ENCODE assay signal across 1 cellular context in the genomic region with DNA sequence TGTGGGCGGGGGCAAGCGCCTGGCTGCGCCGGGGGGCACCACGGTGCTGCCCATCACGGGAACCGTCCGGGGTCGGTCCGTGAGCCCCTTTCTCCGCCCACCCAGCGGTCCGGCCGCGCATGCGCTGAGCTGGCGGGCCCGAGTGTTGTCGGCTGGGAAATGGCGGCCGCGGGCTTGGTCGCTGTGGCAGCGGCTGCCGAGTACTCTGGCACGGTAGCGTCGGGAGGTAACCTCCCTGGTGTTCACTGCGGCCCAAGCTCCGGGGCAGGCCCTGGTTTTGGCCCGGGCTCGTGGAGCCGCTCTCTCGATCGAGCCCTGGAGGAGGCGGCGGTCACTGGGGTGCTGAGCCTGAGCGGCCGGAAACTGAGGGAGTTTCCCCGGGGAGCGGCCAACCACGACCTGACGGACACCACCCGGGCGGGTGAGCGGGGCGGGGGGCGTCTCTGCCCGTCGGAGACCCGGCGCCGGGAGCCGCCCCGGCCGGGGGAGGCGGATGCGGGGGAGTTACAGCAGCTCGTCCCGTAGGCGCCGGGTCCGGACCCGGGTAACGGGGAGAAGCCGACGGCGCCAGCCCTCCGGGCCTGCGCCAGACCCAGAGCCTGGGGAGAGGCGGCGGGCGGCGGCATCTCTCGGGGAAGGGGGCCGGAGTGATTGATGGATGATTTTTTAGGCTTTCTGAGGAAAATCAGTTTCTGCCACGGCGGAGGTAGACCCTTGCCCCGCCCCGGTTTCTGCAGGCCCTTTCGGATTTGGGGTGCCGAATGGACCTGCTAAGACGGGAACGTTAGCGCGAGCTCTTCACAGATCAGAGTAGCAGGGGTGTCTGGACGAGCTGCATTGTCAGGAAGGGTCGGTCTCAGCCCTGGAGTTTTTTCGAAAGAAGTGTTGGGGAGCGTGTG.
TF ChIP-seq lines count a peak whose summit lies in the region.

A gene (plus strand): TSS at position 135 of the 899 bp plus-strand sequence. CDS start 25 bp downstream, at position 160.

TF ChIP-seq in HEK293, 187 proteins besides CTCF, POLR2A, EP300 and RAD21 (continued from another document and continues in another):
- TF ChIP-seq, protein P1, sequence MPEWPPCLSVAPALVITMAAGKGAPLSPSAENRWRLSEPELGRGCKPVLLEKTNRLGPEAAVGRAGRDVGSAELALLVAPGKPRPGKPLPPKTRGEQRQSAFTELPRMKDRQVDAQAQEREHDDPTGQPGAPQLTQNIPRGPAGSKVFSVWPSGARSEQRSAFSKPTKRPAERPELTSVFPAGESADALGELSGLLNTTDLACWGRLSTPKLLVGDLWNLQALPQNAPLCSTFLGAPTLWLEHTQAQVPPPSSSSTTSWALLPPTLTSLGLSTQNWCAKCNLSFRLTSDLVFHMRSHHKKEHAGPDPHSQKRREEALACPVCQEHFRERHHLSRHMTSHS (tag by site-specific recombination; IDR thresholded peaks at IDR 0.05) = no peak
- peak; percentile 58; the same call in 1 of the 2 replicates for TF ChIP-seq GLIS1 (tag by site-specific recombination; IDR thresholded peaks at IDR 0.05)
- no peak for TF ChIP-seq ZNF184 (tag by site-specific recombination; IDR thresholded peaks at IDR 0.05)
- TF ChIP-seq ZBTB20 (tag by site-specific recombination; IDR thresholded peaks at IDR 0.05) = peak; percentile 70; the same call in 1 of the 2 replicates
- TF ChIP-seq ZNF157 (tag by site-specific recombination; IDR thresholded peaks at IDR 0.05) = no peak
- no peak for TF ChIP-seq ZNF211 (tag by site-specific recombination; IDR thresholded peaks at IDR 0.05; ENCODE audit: low read depth)
- 0 out of 2 replicates have a peak, but pooled peaks have one; percentile 74 for TF ChIP-seq ZNF2 (tag by site-specific recombination; IDR thresholded peaks at IDR 0.05)
- no peak for TF ChIP-seq ZNF266 (tag by site-specific recombination; IDR thresholded peaks at IDR 0.05; ENCODE audit: low read depth)
- peak; percentile 62 for TF ChIP-seq SP7 (tag by site-specific recombination; IDR thresholded peaks at IDR 0.05)
- TF ChIP-seq, protein P2, sequence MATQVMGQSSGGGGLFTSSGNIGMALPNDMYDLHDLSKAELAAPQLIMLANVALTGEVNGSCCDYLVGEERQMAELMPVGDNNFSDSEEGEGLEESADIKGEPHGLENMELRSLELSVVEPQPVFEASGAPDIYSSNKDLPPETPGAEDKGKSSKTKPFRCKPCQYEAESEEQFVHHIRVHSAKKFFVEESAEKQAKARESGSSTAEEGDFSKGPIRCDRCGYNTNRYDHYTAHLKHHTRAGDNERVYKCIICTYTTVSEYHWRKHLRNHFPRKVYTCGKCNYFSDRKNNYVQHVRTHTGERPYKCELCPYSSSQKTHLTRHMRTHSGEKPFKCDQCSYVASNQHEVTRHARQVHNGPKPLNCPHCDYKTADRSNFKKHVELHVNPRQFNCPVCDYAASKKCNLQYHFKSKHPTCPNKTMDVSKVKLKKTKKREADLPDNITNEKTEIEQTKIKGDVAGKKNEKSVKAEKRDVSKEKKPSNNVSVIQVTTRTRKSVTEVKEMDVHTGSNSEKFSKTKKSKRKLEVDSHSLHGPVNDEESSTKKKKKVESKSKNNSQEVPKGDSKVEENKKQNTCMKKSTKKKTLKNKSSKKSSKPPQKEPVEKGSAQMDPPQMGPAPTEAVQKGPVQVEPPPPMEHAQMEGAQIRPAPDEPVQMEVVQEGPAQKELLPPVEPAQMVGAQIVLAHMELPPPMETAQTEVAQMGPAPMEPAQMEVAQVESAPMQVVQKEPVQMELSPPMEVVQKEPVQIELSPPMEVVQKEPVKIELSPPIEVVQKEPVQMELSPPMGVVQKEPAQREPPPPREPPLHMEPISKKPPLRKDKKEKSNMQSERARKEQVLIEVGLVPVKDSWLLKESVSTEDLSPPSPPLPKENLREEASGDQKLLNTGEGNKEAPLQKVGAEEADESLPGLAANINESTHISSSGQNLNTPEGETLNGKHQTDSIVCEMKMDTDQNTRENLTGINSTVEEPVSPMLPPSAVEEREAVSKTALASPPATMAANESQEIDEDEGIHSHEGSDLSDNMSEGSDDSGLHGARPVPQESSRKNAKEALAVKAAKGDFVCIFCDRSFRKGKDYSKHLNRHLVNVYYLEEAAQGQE (tag by site-specific recombination; IDR thresholded peaks at IDR 0.05) = 0 out of 2 replicates have a peak, but pooled peaks have one; percentile 31
- TF ChIP-seq, protein P3, sequence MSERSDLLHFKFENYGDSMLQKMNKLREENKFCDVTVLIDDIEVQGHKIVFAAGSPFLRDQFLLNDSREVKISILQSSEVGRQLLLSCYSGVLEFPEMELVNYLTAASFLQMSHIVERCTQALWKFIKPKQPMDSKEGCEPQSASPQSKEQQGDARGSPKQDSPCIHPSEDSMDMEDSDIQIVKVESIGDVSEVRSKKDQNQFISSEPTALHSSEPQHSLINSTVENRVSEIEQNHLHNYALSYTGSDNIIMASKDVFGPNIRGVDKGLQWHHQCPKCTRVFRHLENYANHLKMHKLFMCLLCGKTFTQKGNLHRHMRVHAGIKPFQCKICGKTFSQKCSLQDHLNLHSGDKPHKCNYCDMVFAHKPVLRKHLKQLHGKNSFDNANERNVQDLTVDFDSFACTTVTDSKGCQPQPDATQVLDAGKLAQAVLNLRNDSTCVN (tag by site-specific recombination; optimal IDR thresholded peaks at IDR 0.05) = peak; percentile 68
- TF ChIP-seq, protein P4, sequence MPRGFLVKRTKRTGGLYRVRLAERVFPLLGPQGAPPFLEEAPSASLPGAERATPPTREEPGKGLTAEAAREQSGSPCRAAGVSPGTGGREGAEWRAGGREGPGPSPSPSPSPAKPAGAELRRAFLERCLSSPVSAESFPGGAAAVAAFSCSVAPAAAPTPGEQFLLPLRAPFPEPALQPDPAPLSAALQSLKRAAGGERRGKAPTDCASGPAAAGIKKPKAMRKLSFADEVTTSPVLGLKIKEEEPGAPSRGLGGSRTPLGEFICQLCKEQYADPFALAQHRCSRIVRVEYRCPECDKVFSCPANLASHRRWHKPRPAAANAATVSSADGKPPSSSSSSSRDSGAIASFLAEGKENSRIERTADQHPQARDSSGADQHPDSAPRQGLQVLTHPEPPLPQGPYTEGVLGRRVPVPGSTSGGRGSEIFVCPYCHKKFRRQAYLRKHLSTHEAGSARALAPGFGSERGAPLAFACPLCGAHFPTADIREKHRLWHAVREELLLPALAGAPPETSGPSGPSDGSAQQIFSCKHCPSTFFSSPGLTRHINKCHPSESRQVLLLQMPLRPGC (tag by site-specific recombination; IDR thresholded peaks at IDR 0.05) = 0 out of 2 replicates have a peak, but pooled peaks have one; percentile 32
- TF ChIP-seq ZNF501 (tag by site-specific recombination; IDR thresholded peaks at IDR 0.05) = no peak
- TF ChIP-seq ZBTB21 (tag by site-specific recombination; IDR thresholded peaks at IDR 0.05) = no peak
- 0 out of 2 replicates have a peak, but pooled peaks have one; percentile 63 for TF ChIP-seq ZXDB (tag by site-specific recombination; IDR thresholded peaks at IDR 0.05)
- TF ChIP-seq ZNF239 (tag by site-specific recombination; IDR thresholded peaks at IDR 0.05) = no peak
- TF ChIP-seq ZIC2 (tag by site-specific recombination; IDR thresholded peaks at IDR 0.05) = peak; percentile 57; the same call in 1 of the 2 replicates
- TF ChIP-seq ZNF354C (tag by site-specific recombination; IDR thresholded peaks at IDR 0.05; ENCODE audit: borderline replicate concordance, low read depth) = no peak
- peak; percentile 64; the same call in 1 of the 2 replicates for TF ChIP-seq ZNF341 (tag by site-specific recombination; IDR thresholded peaks at IDR 0.05; ENCODE audit: low read depth)
- TF ChIP-seq ZNF394 (tag by site-specific recombination; IDR thresholded peaks at IDR 0.05; ENCODE audit: borderline replicate concordance) = no peak
- no peak for TF ChIP-seq ZSCAN23 (tag by site-specific recombination; IDR thresholded peaks at IDR 0.05)
- no peak for TF ChIP-seq ZNF248 (tag by site-specific recombination; IDR thresholded peaks at IDR 0.05)
- TF ChIP-seq ZNF174 (tag by site-specific recombination; IDR thresholded peaks at IDR 0.05) = no peak
- no peak; the same call in none of the 2 replicates for TF ChIP-seq YY2 (tag by site-specific recombination; IDR thresholded peaks at IDR 0.05)
- TF ChIP-seq ZNF548 (tag by site-specific recombination; IDR thresholded peaks at IDR 0.05) = no peak
- TF ChIP-seq ZNF600 (tag by site-specific recombination; IDR thresholded peaks at IDR 0.05) = peak; percentile 44; the same call in 1 of the 2 replicates
- no peak for TF ChIP-seq ZNF140 (tag by site-specific recombination; IDR thresholded peaks at IDR 0.05)
- no peak for TF ChIP-seq RBAK (tag by site-specific recombination; IDR thresholded peaks at IDR 0.05)
- peak; percentile 65 for TF ChIP-seq ZNF629 (tag by site-specific recombination; IDR thresholded peaks at IDR 0.05)
- TF ChIP-seq YY1 (tag by site-specific recombination; IDR thresholded peaks at IDR 0.05) = peak; percentile 93
- no peak for TF ChIP-seq ZNF114 (tag by site-specific recombination; IDR thresholded peaks at IDR 0.05)
- TF ChIP-seq, protein P5, sequence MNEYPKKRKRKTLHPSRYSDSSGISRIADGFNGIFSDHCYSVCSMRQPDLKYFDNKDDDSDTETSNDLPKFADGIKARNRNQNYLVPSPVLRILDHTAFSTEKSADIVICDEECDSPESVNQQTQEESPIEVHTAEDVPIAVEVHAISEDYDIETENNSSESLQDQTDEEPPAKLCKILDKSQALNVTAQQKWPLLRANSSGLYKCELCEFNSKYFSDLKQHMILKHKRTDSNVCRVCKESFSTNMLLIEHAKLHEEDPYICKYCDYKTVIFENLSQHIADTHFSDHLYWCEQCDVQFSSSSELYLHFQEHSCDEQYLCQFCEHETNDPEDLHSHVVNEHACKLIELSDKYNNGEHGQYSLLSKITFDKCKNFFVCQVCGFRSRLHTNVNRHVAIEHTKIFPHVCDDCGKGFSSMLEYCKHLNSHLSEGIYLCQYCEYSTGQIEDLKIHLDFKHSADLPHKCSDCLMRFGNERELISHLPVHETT (tag by site-specific recombination; IDR thresholded peaks at IDR 0.05) = peak; percentile 65; the same call in 1 of the 2 replicates
- TF ChIP-seq, protein P6, sequence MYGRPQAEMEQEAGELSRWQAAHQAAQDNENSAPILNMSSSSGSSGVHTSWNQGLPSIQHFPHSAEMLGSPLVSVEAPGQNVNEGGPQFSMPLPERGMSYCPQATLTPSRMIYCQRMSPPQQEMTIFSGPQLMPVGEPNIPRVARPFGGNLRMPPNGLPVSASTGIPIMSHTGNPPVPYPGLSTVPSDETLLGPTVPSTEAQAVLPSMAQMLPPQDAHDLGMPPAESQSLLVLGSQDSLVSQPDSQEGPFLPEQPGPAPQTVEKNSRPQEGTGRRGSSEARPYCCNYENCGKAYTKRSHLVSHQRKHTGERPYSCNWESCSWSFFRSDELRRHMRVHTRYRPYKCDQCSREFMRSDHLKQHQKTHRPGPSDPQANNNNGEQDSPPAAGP (tag by site-specific recombination; IDR thresholded peaks at IDR 0.05) = peak; percentile 81; the same call in 1 of the 2 replicates
- TF ChIP-seq HOXD13 (CRISPR knock-in tag; IDR thresholded peaks at IDR 0.05; ENCODE audit: borderline replicate concordance) = no peak
- TF ChIP-seq PRDM1 (tag by site-specific recombination; IDR thresholded peaks at IDR 0.05) = no peak
- TF ChIP-seq GLI4 (tag by site-specific recombination; IDR thresholded peaks at IDR 0.05) = no peak
- no peak for TF ChIP-seq TCF7L2 (IDR thresholded peaks at IDR 0.05; ENCODE audit: borderline replicate concordance, low read depth, low read length)
- TF ChIP-seq ZNF660 (tag by site-specific recombination; IDR thresholded peaks at IDR 0.05) = peak; percentile 82; the same call in 1 of the 2 replicates
- peak; percentile 45 for TF ChIP-seq EGR2 (tag by site-specific recombination; IDR thresholded peaks at IDR 0.05; ENCODE audit: low read depth)
- peak; percentile 86 for TF ChIP-seq KLF8 (tag by site-specific recombination; IDR thresholded peaks at IDR 0.05)
- TF ChIP-seq, protein P7, sequence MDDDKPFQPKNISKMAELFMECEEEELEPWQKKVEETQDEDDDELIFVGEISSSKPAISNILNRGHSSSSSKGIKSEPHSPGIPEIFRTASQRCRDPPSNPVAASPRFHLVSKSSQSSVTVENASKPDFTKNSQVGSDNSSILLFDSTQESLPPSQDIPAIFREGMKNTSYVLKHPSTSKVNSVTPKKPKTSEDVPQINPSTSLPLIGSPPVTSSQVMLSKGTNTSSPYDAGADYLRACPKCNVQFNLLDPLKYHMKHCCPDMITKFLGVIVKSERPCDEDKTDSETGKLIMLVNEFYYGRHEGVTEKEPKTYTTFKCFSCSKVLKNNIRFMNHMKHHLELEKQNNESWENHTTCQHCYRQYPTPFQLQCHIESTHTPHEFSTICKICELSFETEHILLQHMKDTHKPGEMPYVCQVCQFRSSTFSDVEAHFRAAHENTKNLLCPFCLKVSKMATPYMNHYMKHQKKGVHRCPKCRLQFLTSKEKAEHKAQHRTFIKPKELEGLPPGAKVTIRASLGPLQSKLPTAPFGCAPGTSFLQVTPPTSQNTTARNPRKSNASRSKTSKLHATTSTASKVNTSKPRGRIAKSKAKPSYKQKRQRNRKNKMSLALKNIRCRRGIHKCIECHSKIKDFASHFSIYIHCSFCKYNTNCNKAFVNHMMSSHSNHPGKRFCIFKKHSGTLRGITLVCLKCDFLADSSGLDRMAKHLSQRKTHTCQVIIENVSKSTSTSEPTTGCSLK (tag by site-specific recombination; IDR thresholded peaks at IDR 0.05) = no peak
- TF ChIP-seq ZNF473 (tag by site-specific recombination; IDR thresholded peaks at IDR 0.05) = no peak
- TF ChIP-seq ZNF335 (tag by site-specific recombination; conservative IDR thresholded peaks at IDR 0.05) = peak; percentile 47
- TF ChIP-seq ZNF19 (tag by site-specific recombination; IDR thresholded peaks at IDR 0.05; ENCODE audit: low read depth) = no peak
- TF ChIP-seq ZNF350 (tag by site-specific recombination; IDR thresholded peaks at IDR 0.05) = no peak
- TF ChIP-seq, protein P8, sequence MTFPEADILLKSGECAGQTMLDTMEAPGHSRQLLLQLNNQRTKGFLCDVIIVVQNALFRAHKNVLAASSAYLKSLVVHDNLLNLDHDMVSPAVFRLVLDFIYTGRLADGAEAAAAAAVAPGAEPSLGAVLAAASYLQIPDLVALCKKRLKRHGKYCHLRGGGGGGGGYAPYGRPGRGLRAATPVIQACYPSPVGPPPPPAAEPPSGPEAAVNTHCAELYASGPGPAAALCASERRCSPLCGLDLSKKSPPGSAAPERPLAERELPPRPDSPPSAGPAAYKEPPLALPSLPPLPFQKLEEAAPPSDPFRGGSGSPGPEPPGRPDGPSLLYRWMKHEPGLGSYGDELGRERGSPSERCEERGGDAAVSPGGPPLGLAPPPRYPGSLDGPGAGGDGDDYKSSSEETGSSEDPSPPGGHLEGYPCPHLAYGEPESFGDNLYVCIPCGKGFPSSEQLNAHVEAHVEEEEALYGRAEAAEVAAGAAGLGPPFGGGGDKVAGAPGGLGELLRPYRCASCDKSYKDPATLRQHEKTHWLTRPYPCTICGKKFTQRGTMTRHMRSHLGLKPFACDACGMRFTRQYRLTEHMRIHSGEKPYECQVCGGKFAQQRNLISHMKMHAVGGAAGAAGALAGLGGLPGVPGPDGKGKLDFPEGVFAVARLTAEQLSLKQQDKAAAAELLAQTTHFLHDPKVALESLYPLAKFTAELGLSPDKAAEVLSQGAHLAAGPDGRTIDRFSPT (tag by site-specific recombination; IDR thresholded peaks at IDR 0.05) = peak; percentile 97
- TF ChIP-seq GLIS2 (tag by site-specific recombination; IDR thresholded peaks at IDR 0.05) = peak; percentile 92
- no peak for TF ChIP-seq ZNF585B (tag by site-specific recombination; IDR thresholded peaks at IDR 0.05)
- TF ChIP-seq KLF7 (tag by site-specific recombination; IDR thresholded peaks at IDR 0.05; ENCODE audit: borderline replicate concordance) = no peak
- TF ChIP-seq ZNF76 (tag by site-specific recombination; IDR thresholded peaks at IDR 0.05; ENCODE audit: borderline replicate concordance, low read depth) = peak; percentile 70; the same call in 1 of the 2 replicates
